35 cellular contexts compared by ENCODE assay signal in genomic region chr3:121821421-121822199, GRCh38. TPM values are rescaled to one million over a fixed set of nuclear protein-coding genes. Genes with fewer than 3 reads are reported as not detected.
DNase-seq lines count a peak whose midpoint lies in the region; ATAC-seq and TF ChIP-seq lines count a peak whose summit lies in the region.
"Had no signal": no experiment of that assay in that cellular context is flagged by ENCODE, and none has a peak within 500 bp of the region (broad histone marks: within the 10 kb centered on the region; RNA-seq: fewer than 3 reads in every experiment).

No MANE protein-coding gene starts in this region.

- H3K4me2 ChIP-seq in MM.1S (ENCODE audit: low read depth, low read length), result peak overlapping the region; percentile 35; the same call in 1 of the 2 replicates
- H3K4me2 ChIP-seq: KMS-11, PC-9 had no signal

- no peak overlapping the region for H2AFZ ChIP-seq in ACC112 (ENCODE audit: low read length, unreplicated experiment)
- H2AFZ ChIP-seq in MM.1S (ENCODE audit: low read length), result no peak overlapping the region
- H2AFZ ChIP-seq: PC-9 had no signal

- H3K27me3 Mint-ChIP-seq in central memory CD8-positive, alpha-beta T cell, result no peaks in the 10 kb centered on the region
- H3K27me3 Mint-ChIP-seq: activated CD8-positive, alpha-beta memory T cell treated with anti-CD3 and anti-CD28 coated beads, Interleukin-2, amount 10 ng/mL, durations not matched to agents 7 days and 5 days; CD4-positive, CD25-positive, alpha-beta regulatory T cell; dendritic cell treated with granulocyte-macrophage colony-stimulating factor and Interleukin-4, amounts not matched to agents 40 ng/mL and 50 ng/mL, for 4 days; stimulated activated naive CD8-positive, alpha-beta T cell treated with anti-CD3 and anti-CD28 coated beads, Interleukin-15, amount 100 ng/mL, for 72 hours had no signal

- H3K36me3 Mint-ChIP-seq in central memory CD8-positive, alpha-beta T cell (ENCODE audit: insufficient read depth), result peaks cover 37% of the 10 kb centered on the region

- H3K9me3 ChIP-seq in MM.1S (replicated peaks; ENCODE audit: insufficient read depth, low read length) (no peaks in the 10 kb centered on the region), transverse colon (peaks cover 11 to 14% of the 10 kb centered on the region in 2 donors)

- H3F3A ChIP-seq in MM.1S (ENCODE audit: insufficient read depth, low read length), result no peaks in the 10 kb centered on the region

- WGBS in transverse colon (ENCODE audit: low coverage in 1 of 2), 2 donors, result 78 to 86% methylated on average over 1 to 2 of the region's 2 CpGs

- H4K20me1 ChIP-seq in MM.1S (ENCODE audit: insufficient read depth, low read length), result no peaks in the 10 kb centered on the region

- intact Hi-C loops in transverse colon (cut with DNase I; ENCODE audit: low total_unique reads), result no loop called here

- DNase-seq in MM.1S, result no peak
- no peak for DNase-seq in central memory CD8-positive, alpha-beta T cell (ENCODE audit: low spot score in 2 of 2)
- peak; percentile 16 for DNase-seq in myocyte (ENCODE audit: low read depth)
- DNase-seq in transverse colon, result no peak
- no peak for DNase-seq in occipital lobe (lab: John Stamatoyannopoulos, UW)
- DNase-seq: activated CD4-positive, alpha-beta T cell treated with anti-CD3 and anti-CD28 coated beads, Interleukin-2, amount 50 U/mL, for 4 hours; activated CD8-positive, alpha-beta memory T cell treated with anti-CD3 and anti-CD28 coated beads, Interleukin-2, amount 10 ng/mL, durations not matched to agents 7 days and 5 days; activated naive CD4-positive, alpha-beta T cell treated with anti-CD3 and anti-CD28 coated beads, Interleukin-2, amount 50 U/mL, for 16 hours; AML-193; amniotic stem cell; Calu3; CD4-positive, CD25-positive, alpha-beta regulatory T cell; DND-41; esophagus squamous epithelium; hippocampal formation; left cardiac atrium; NCI-H1417; NCI-H2029; NCI-H524; NK-92 treated with Interleukin-12 subunit alpha and Interleukin-12 subunit beta, amount 100 ng/mL, for 24 hours; PC-9; right cardiac atrium; stimulated activated CD4-positive, alpha-beta T cell treated with anti-CD3 and anti-CD28 coated beads, Interleukin-2, amount 100 ng/mL, for 24 hours; stimulated activated naive CD8-positive, alpha-beta T cell treated with anti-CD3 and anti-CD28 coated beads, Interleukin-15, amount 100 ng/mL, for 72 hours; T-helper 2 cell had no signal

- H3K4me1 ChIP-seq in ACC112 (ENCODE audit: control insufficient read depth, insufficient read depth, low read length, unreplicated experiment), result no peaks in the 10 kb centered on the region
- H3K4me1 ChIP-seq in MM.1S (ENCODE audit: low read length), result peaks cover 59% of the 10 kb centered on the region
- H3K4me1 ChIP-seq in transverse colon, result no peaks in the 10 kb centered on the region
- H3K4me1 ChIP-seq: esophagus squamous epithelium had no signal

- H3K4me3 Mint-ChIP-seq in central memory CD8-positive, alpha-beta T cell, result no peak overlapping the region
- H3K4me3 Mint-ChIP-seq: activated CD8-positive, alpha-beta memory T cell treated with anti-CD3 and anti-CD28 coated beads, Interleukin-2, amount 10 ng/mL, durations not matched to agents 7 days and 5 days; activated T-helper 1 cell treated with anti-CD3 and anti-CD28 coated beads, Interleukin-12 subunit alpha, Interleukin-12 subunit beta, Interleukin-2, Interleukin-4 antibody, amounts not matched to agents 30 ng/mL and 10 ng/mL and 1 ng/mL, durations not matched to agents 14 hours and 24 hours and 36 hours; CD4-positive, CD25-positive, alpha-beta regulatory T cell; dendritic cell treated with granulocyte-macrophage colony-stimulating factor and Interleukin-4, amounts not matched to agents 40 ng/mL and 50 ng/mL, for 4 days; neural crest cell; stimulated activated naive CD8-positive, alpha-beta T cell treated with anti-CD3 and anti-CD28 coated beads, Interleukin-15, amount 100 ng/mL, for 72 hours had no signal

- in situ Hi-C loops in transverse colon (cut with MboI; ENCODE audit: low pct_ligation_motif_present in 1 of 4, low pct_unique_long_range_greater_than_20kb in 1 of 4, low sequenced_read_pairs in 3 of 4), result no loop called here

- H3K36me3 ChIP-seq in ACC112 (ENCODE audit: insufficient read depth, low read length), result peaks cover 67% of the 10 kb centered on the region
- H3K36me3 ChIP-seq in MM.1S (replicated peaks; ENCODE audit: insufficient read depth, low read length), result peaks cover 21% of the 10 kb centered on the region; the same call in 1 of the 2 replicates
- peaks cover 0 to 66% (median 22%) of the 10 kb centered on the region in 4 donors for H3K36me3 ChIP-seq in transverse colon

- TF ChIP-seq CTCF in MM.1S (IDR thresholded peaks at IDR 0.05; ENCODE audit: low read length) (no peak), transverse colon (IDR thresholded peaks at IDR 0.05) (no peak)

- no peaks in the 10 kb centered on the region for H3K9me2 ChIP-seq in MM.1S (replicated peaks; ENCODE audit: insufficient read depth, low read length)

- H3K27me3 ChIP-seq in ACC112 (ENCODE audit: insufficient read depth, low read length) (no peaks in the 10 kb centered on the region), MM.1S (replicated peaks; ENCODE audit: insufficient read depth, low read length) (no peaks in the 10 kb centered on the region), transverse colon (no peaks in the 10 kb centered on the region)
- H3K27me3 ChIP-seq: cardiac muscle cell, esophagus squamous epithelium had no signal

- peak overlapping the region; percentile 2 for H3K27ac Mint-ChIP-seq in central memory CD8-positive, alpha-beta T cell (ENCODE audit: low read depth)
- H3K27ac Mint-ChIP-seq: activated CD8-positive, alpha-beta memory T cell treated with anti-CD3 and anti-CD28 coated beads, Interleukin-2, amount 10 ng/mL, durations not matched to agents 7 days and 5 days; activated T-helper 1 cell treated with anti-CD3 and anti-CD28 coated beads, Interleukin-12 subunit alpha, Interleukin-12 subunit beta, Interleukin-2, Interleukin-4 antibody, amounts not matched to agents 30 ng/mL and 10 ng/mL and 1 ng/mL, durations not matched to agents 14 hours and 24 hours and 36 hours; dendritic cell treated with granulocyte-macrophage colony-stimulating factor and Interleukin-4, amounts not matched to agents 40 ng/mL and 50 ng/mL, for 4 days had no signal

- no peak for ATAC-seq in central memory CD8-positive, alpha-beta T cell (replicated peaks; ENCODE audit: extremely low read depth, poor library complexity, severe bottlenecking)
- ATAC-seq in GM21528 (IDR thresholded peaks at IDR 0.05; ENCODE audit: low FRiP score, unreplicated experiment) (no peak), GM21576 (IDR thresholded peaks at IDR 0.05; ENCODE audit: unreplicated experiment) (no peak)
- ATAC-seq: activated CD4-positive, CD25-positive, alpha-beta regulatory T cell treated with anti-CD3 and anti-CD28 coated beads, Interleukin-2, amount 50 U/mL, for 24 hours; activated CD8-positive, alpha-beta memory T cell treated with anti-CD3 and anti-CD28 coated beads, Interleukin-2, amount 10 ng/mL, durations not matched to agents 7 days and 5 days; left cardiac atrium; right cardiac atrium; stimulated activated naive CD8-positive, alpha-beta T cell treated with anti-CD3 and anti-CD28 coated beads, Interleukin-15, amount 100 ng/mL, for 72 hours had no signal

- no peak overlapping the region for H3K4me3 ChIP-seq in ACC112 (ENCODE audit: low read depth, low read length)
- no peak overlapping the region for H3K4me3 ChIP-seq in MM.1S (ENCODE audit: low read length)
- H3K4me3 ChIP-seq in transverse colon, result no peak overlapping the region
- H3K4me3 ChIP-seq: cardiac muscle cell, esophagus squamous epithelium, PC-9, SK-N-MC had no signal

- TF ChIP-seq EP300 in transverse colon (IDR thresholded peaks at IDR 0.05; ENCODE audit: low read depth), result no peak

- no peak for TF ChIP-seq POLR2A in transverse colon (IDR thresholded peaks at IDR 0.05)

- H3K9me3 Mint-ChIP-seq in central memory CD8-positive, alpha-beta T cell, result peaks cover 9% of the 10 kb centered on the region

- no peak overlapping the region for H3K9ac ChIP-seq in MM.1S (ENCODE audit: low read length)
- H3K9ac ChIP-seq: KMS-11 had no signal

- H3K27ac ChIP-seq in ACC112 (ENCODE audit: low read depth, low read length) (peak overlapping the region; percentile 26), MM.1S (ENCODE audit: low read length) (no peak overlapping the region; the same call in 1 of the 2 replicates), transverse colon (no peak overlapping the region)
- H3K27ac ChIP-seq: cardiac muscle cell, esophagus squamous epithelium, KMS-11, PC-9, SK-N-MC had no signal

- H3K79me2 ChIP-seq in ACC112 (ENCODE audit: control insufficient read depth, insufficient read depth, low read length, unreplicated experiment) (peaks cover 2% of the 10 kb centered on the region), MM.1S (ENCODE audit: low read length) (peaks cover 89% of the 10 kb centered on the region)

- H3K4me1 Mint-ChIP-seq in central memory CD8-positive, alpha-beta T cell, result peaks cover 33% of the 10 kb centered on the region
- H3K4me1 Mint-ChIP-seq: neural crest cell had no signal

RNA-seq across cellular contexts. Expression of gene IQCB1, which starts 13.2 kb away (rescaled TPM):
- 15.3 and 23.8 TPM in 2 replicates for total RNA-seq in myocyte
- 10.2 TPM for polyA plus RNA-seq in myocyte (2012)
- total RNA-seq in transverse colon, result 10 to 100 TPM in 3 of 4 donors, 1 to 10 TPM in 1; 4.5 to 52.1 (median 29.1) TPM
- total RNA-seq in occipital lobe, result 37.6 TPM

RNA-seq across cellular contexts. Expression of gene EAF2, which starts 13.4 kb away (rescaled TPM):
- total RNA-seq in myocyte (7.0 and 10.7 TPM in 2 replicates), transverse colon (10 to 100 TPM in 1 of 4 donors, 1 to 10 TPM in 3; 2.2 to 26.0 (median 7.4) TPM), occipital lobe (5.3 TPM)
- polyA plus RNA-seq in myocyte (2012), result 2.8 TPM
